ENCODE assay signal across 8 cellular contexts in genomic region chr10:2928219-2928840, GRCh38.
DNase-seq lines count a peak whose midpoint lies in the region; ATAC-seq and TF ChIP-seq lines count a peak whose summit lies in the region.

No MANE protein-coding gene starts in this region.

- H3K4me3 ChIP-seq in H7 (ENCODE audit: insufficient read depth, low read depth, low read length) (no peak overlapping the region), SK-N-SH (ENCODE audit: low read depth in 2 of 2, low read length in 1 of 2) (peak overlapping the region in 1 of 2 experiments; percentile 28; a peak in 1 of 4 replicates), adipocyte (ENCODE audit: low read length) (no peak overlapping the region)

- H3K9ac ChIP-seq in SK-N-SH (no peak overlapping the region), adipocyte (ENCODE audit: low read length) (no peak overlapping the region)

- H3K4me1 ChIP-seq in SK-N-SH (ENCODE audit: control insufficient read depth in 1 of 2, insufficient read depth in 2 of 2, low read depth in 1 of 2, low read length in 1 of 2) (peaks cover 13 to 28% of the 10 kb centered on the region in 2 experiments; a peak in 3 of 4 replicates), adipocyte (ENCODE audit: control insufficient read depth, insufficient read depth, low read length) (no peaks in the 10 kb centered on the region)

- CTCF ChIA-PET in SK-N-SH (lab: Yijun Ruan, JAX): interaction anchor here (0.6 to 5.8 kb wide), 44 partner anchors 9 to 1174 kb away, joined by 3 to 83 read pairs (median 4); no protein-coding TSS in a partner anchor

- no peak overlapping the region for H3K27ac ChIP-seq in SK-N-SH (ENCODE audit: low read depth in 2 of 2, low read length in 1 of 2)

- peak; percentile 88 for TF ChIP-seq RAD21 in SK-N-SH (IDR thresholded peaks at IDR 0.05; ENCODE audit: low read length)

- no peak for TF ChIP-seq EP300 in SK-N-SH (IDR thresholded peaks at IDR 0.05; ENCODE audit: borderline replicate concordance in 1 of 2, low read depth in 1 of 2, low read length in 1 of 2)

- H3K36me3 ChIP-seq in H7 (replicated peaks; ENCODE audit: control insufficient read depth, insufficient read depth, low read length): no peaks in the 10 kb centered on the region
- no peaks in the 10 kb centered on the region for H3K36me3 ChIP-seq in SK-N-SH (replicated peaks in 1 of 2; ENCODE audit: control insufficient read depth in 1 of 2, insufficient read depth in 2 of 2, low read length in 1 of 2)
- H3K36me3 ChIP-seq in adipocyte (ENCODE audit: control insufficient read depth, insufficient read depth, low read length, severe bottlenecking): no peaks in the 10 kb centered on the region

- H3K27me3 ChIP-seq in H7 (ENCODE audit: control insufficient read depth, insufficient read depth, low read length): no peaks in the 10 kb centered on the region
- H3K27me3 ChIP-seq in SK-N-SH (ENCODE audit: insufficient read depth): no peaks in the 10 kb centered on the region
- H3K27me3 ChIP-seq in adipocyte (replicated peaks; ENCODE audit: control insufficient read depth, insufficient read depth, low read length): peaks cover 72% of the 10 kb centered on the region

- no peak overlapping the region for H2AFZ ChIP-seq in SK-N-SH (ENCODE audit: low read depth)

- no peak overlapping the region for H3K4me2 ChIP-seq in SK-N-SH

- WGBS in SK-N-SH (ENCODE audit: low lambda C conversion rate): 20% methylated on average over 7 of the region's 9 CpGs

- H4K20me1 ChIP-seq in SK-N-SH (ENCODE audit: insufficient read depth): no peaks in the 10 kb centered on the region

- TF ChIP-seq CTCF in GM12873 (IDR thresholded peaks at IDR 0.05; ENCODE audit: insufficient read depth, low read depth, low read length, missing control alignments): peak; percentile 89
- TF ChIP-seq CTCF in LNCAP (IDR thresholded peaks at IDR 0.05): peak; percentile 80
- peak; percentile 79 for TF ChIP-seq CTCF in SK-N-SH (IDR thresholded peaks at IDR 0.05)

- H3K79me2 ChIP-seq in SK-N-SH (ENCODE audit: insufficient read depth): no peaks in the 10 kb centered on the region

- no peaks in the 10 kb centered on the region for H3K9me3 ChIP-seq in SK-N-SH
- H3K9me3 ChIP-seq in adipocyte (ENCODE audit: control insufficient read depth, low read length): no peaks in the 10 kb centered on the region

- H3K9me2 ChIP-seq in SK-N-SH: no peaks in the 10 kb centered on the region

- DNase-seq in H7 (peak; percentile 91), SK-N-SH (peak; percentile 84), adipocyte (ENCODE audit: low read depth) (peak; percentile 82), left ventricle myocardium superior (peak; percentile 66), sciatic nerve (ENCODE audit: low spot score) (peak; percentile 85), GF-D8 (lab: John Stamatoyannopoulos, UW) (no peak)

- no peaks in the 10 kb centered on the region for H3F3A ChIP-seq in SK-N-SH (replicated peaks; ENCODE audit: insufficient read depth)

- POLR2A ChIA-PET in SK-N-SH (lab: Yijun Ruan, JAX): interaction anchor here (0.9 kb wide), 1 partner anchor 116 kb away, joined by 3 read pairs; no protein-coding TSS in a partner anchor

- ATAC-seq in left ventricle myocardium superior (peak; percentile 82), sciatic nerve (peak; percentile 72)

- intact Hi-C loops in left ventricle myocardium superior (cut with micrococcal nuclease) (loop anchor here (5.0 kb wide), 1 partner anchor 114 kb away; no protein-coding TSS in a partner anchor), sciatic nerve (cut with DNase I) (no loop called here)

TF ChIP-seq in SK-N-SH, 30 proteins besides CTCF, POLR2A, EP300 and RAD21:
- TF ChIP-seq SMC3 (IDR thresholded peaks at IDR 0.05; ENCODE audit: low read depth, low read length) (peak; percentile 87), GABPA (IDR thresholded peaks at IDR 0.05; ENCODE audit: low read depth) (no peak), SIN3A (IDR thresholded peaks at IDR 0.05; ENCODE audit: borderline replicate concordance, low read depth, low read length) (no peak), TCF12 (IDR thresholded peaks at IDR 0.05) (no peak), USF1 (IDR thresholded peaks at IDR 0.05; ENCODE audit: borderline replicate concordance, low read depth) (no peak), FOXM1 (IDR thresholded peaks at IDR 0.05; ENCODE audit: low read depth) (no peak), RCOR1 (IDR thresholded peaks at IDR 0.05; ENCODE audit: low read length) (0 out of 2 replicates have a peak, but pooled peaks have one; percentile 10), ELF1 (IDR thresholded peaks at IDR 0.05) (no peak), MXI1 (IDR thresholded peaks at IDR 0.05; ENCODE audit: low read depth, low read length) (no peak), FOSL2 (IDR thresholded peaks at IDR 0.05; ENCODE audit: borderline replicate concordance, low read depth) (no peak), IRF3 (IDR thresholded peaks at IDR 0.05; ENCODE audit: low read depth, low read length) (no peak), RXRA (IDR thresholded peaks at IDR 0.05; ENCODE audit: borderline replicate concordance, low read depth) (no peak), POLR2AphosphoS5 (IDR thresholded peaks at IDR 0.05; ENCODE audit: low read depth, low read length) (no peak)
- TF ChIP-seq, protein P1, sequence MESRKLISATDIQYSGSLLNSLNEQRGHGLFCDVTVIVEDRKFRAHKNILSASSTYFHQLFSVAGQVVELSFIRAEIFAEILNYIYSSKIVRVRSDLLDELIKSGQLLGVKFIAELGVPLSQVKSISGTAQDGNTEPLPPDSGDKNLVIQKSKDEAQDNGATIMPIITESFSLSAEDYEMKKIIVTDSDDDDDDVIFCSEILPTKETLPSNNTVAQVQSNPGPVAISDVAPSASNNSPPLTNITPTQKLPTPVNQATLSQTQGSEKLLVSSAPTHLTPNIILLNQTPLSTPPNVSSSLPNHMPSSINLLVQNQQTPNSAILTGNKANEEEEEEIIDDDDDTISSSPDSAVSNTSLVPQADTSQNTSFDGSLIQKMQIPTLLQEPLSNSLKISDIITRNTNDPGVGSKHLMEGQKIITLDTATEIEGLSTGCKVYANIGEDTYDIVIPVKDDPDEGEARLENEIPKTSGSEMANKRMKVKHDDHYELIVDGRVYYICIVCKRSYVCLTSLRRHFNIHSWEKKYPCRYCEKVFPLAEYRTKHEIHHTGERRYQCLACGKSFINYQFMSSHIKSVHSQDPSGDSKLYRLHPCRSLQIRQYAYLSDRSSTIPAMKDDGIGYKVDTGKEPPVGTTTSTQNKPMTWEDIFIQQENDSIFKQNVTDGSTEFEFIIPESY (IDR thresholded peaks at IDR 0.05; ENCODE audit: borderline replicate concordance, low read depth): no peak
TF ChIP-seq in SK-N-SH: peak in this region for 2.
